Comparison of ENCODE assay signal across 12 cellular contexts in genomic region chr12:3389911-3390310, GRCh38.
A peak's percentile ranks its signal among the peaks of the same experiment; 100 is the strongest.
DNase-seq lines count a peak whose midpoint lies in the region; ATAC-seq lines count a peak whose summit lies in the region.
"Had no signal": no experiment of that assay in that cellular context is flagged by ENCODE, and none has a peak within 500 bp of the region (broad histone marks: within the 10 kb centered on the region; RNA-seq: fewer than 3 reads in every experiment).

No MANE protein-coding gene starts in this region.

- in situ Hi-C loops in SK-MEL-5 (cut with HindIII; ENCODE audit: low pct_unique_long_range_greater_than_20kb, low sequenced_read_pairs), result no loop called here

- DNase-seq in NCI-H2227 treated with DMSO at 0.1 percent for 48 hours (lab: John Stamatoyannopoulos, UW) (peak; percentile 3), NCI-H2227 (lab: John Stamatoyannopoulos, UW; ENCODE audit: unreplicated experiment) (no peak), NCI-H146 treated with DMSO at 0.1 percent for 48 hours (lab: John Stamatoyannopoulos, UW; ENCODE audit: unreplicated experiment) (peak; percentile 26), SK-MEL-5 (ENCODE audit: low read depth, low spot score) (peak; percentile 18), 8988T (no peak), NCI-H748 treated with DMSO at 0.1 percent for 48 hours (lab: John Stamatoyannopoulos, UW) (no peak), left ventricle myocardium superior (no peak)
- DNase-seq: ACHN; CD4-positive, CD25-positive, alpha-beta regulatory T cell; DMS53; GM23248 had no signal

- no peak for ATAC-seq in left ventricle myocardium superior
- ATAC-seq: GM12878 had no signal

- intact Hi-C loops in left ventricle myocardium superior (cut with micrococcal nuclease), result no loop called here

Comparison
In these comparisons a context has a peak if more than half of its experiments do, and no peak if none do; other contexts are left out.
1. DNase-seq: peak in NCI-H2227 treated with DMSO at 0.1 percent for 48 hours (single experiment), NCI-H146 treated with DMSO at 0.1 percent for 48 hours (single experiment) and SK-MEL-5 (single experiment); none in NCI-H2227 (single experiment), 8988T (single experiment), NCI-H748 treated with DMSO at 0.1 percent for 48 hours (single experiment) and left ventricle myocardium superior (single experiment).